In genomic region chr1:17194981-17195528, GRCh38 we compare ENCODE assay signal across 25 cellular contexts. TPM values are rescaled to one million over a fixed set of nuclear protein-coding genes. Genes with fewer than 3 reads are reported as not detected.
DNase-seq lines count a peak whose midpoint lies in the region; ATAC-seq and TF ChIP-seq lines count a peak whose summit lies in the region.
"Had no signal": no experiment of that assay in that cellular context is flagged by ENCODE, and none has a peak within 500 bp of the region (broad histone marks: within the 10 kb centered on the region; RNA-seq: fewer than 3 reads in every experiment).

No MANE protein-coding gene starts in this region.

- H4K91ac ChIP-seq in mesenchymal stem cell (ENCODE audit: low read length): peak overlapping the region; percentile 31

- no peak overlapping the region for H3K4me2 ChIP-seq in mesenchymal stem cell (ENCODE audit: low read length, poor library complexity, severe bottlenecking)
- H3K4me2 ChIP-seq: SK-N-SH had no signal

- H2BK120ac ChIP-seq in mesenchymal stem cell (ENCODE audit: low read depth, low read length): no peak overlapping the region

- peaks cover 36% of the 10 kb centered on the region for H3K4me1 ChIP-seq in RWPE2 (ENCODE audit: insufficient read depth, poor library complexity, severe bottlenecking)
- H3K4me1 ChIP-seq in mesenchymal stem cell (ENCODE audit: control insufficient read depth, insufficient read depth, low read depth, low read length): peaks cover 48% of the 10 kb centered on the region
- peaks cover 0 to 6% (median 0%) of the 10 kb centered on the region in 4 donors for H3K4me1 ChIP-seq in tibial nerve
- H3K4me1 ChIP-seq: adrenal gland, BE2C, transverse colon had no signal

- no peaks in the 10 kb centered on the region for H3K27me3 ChIP-seq in RWPE2 (ENCODE audit: insufficient read depth, poor library complexity, severe bottlenecking)
- H3K27me3 ChIP-seq in mesenchymal stem cell (ENCODE audit: control insufficient read depth in 1 of 2, insufficient read depth in 1 of 2, low read length in 2 of 2): peaks cover 0 to 70% of the 10 kb centered on the region in 2 experiments
- no peaks in the 10 kb centered on the region for H3K27me3 ChIP-seq in tibial nerve
- H3K27me3 ChIP-seq: BE2C, cardiac muscle cell, transverse colon had no signal

- H3K4me3 ChIP-seq in RWPE2 (ENCODE audit: severe bottlenecking) (no peak overlapping the region), mesenchymal stem cell (ENCODE audit: insufficient read depth in 1 of 2, low read depth in 1 of 2, low read length in 2 of 2) (no peak overlapping the region), tibial nerve (no peak overlapping the region)
- H3K4me3 ChIP-seq: adrenal gland, cardiac muscle cell, transverse colon had no signal

- peak overlapping the region in 1 of 2 experiments; percentile 11 for H3K18ac ChIP-seq in mesenchymal stem cell (ENCODE audit: low read depth in 1 of 2, low read length in 2 of 2)

- 91% methylated on average over 3 of the region's 4 CpGs for WGBS in mesenchymal stem cell
- WGBS in tibial nerve, 2 donors: 52 to 77% methylated on average over 4 of the region's 4 CpGs

- TF ChIP-seq CTCF in RWPE2 (IDR thresholded peaks at IDR 0.05; ENCODE audit: poor library complexity, severe bottlenecking): no peak
- no peak for TF ChIP-seq CTCF in tibial nerve (IDR thresholded peaks at IDR 0.05)

- peak overlapping the region; percentile 9 for H2BK15ac ChIP-seq in mesenchymal stem cell (ENCODE audit: low read depth, poor library complexity, severe bottlenecking)

- H3K14ac ChIP-seq in mesenchymal stem cell (ENCODE audit: low read length in 2 of 2): peak overlapping the region in 1 of 2 experiments; percentile 2

- no peak for TF ChIP-seq EP300 in tibial nerve (IDR thresholded peaks at IDR 0.05)

- no peak overlapping the region for H3K23ac ChIP-seq in mesenchymal stem cell (ENCODE audit: low read length in 2 of 2)

- no peak overlapping the region for H2BK5ac ChIP-seq in mesenchymal stem cell (ENCODE audit: low read depth, low read length, poor library complexity, severe bottlenecking)

- H2AFZ ChIP-seq in mesenchymal stem cell (ENCODE audit: low read depth, low read length): no peak overlapping the region

- H2AK5ac ChIP-seq in mesenchymal stem cell (ENCODE audit: low read length, severe bottlenecking): peak overlapping the region; percentile 99

- peak; percentile 20 for DNase-seq in activated CD4-positive, CD25-positive, alpha-beta regulatory T cell treated with anti-CD3 and anti-CD28 coated beads, Interleukin-2, amount 50 U/mL, for 72 hours
- no peak for DNase-seq in RWPE2 (ENCODE audit: low spot score)
- DNase-seq in mesenchymal stem cell: no peak
- peak; percentile 11 for DNase-seq in stimulated activated CD8-positive, alpha-beta memory T cell treated with anti-CD3 and anti-CD28 coated beads, Interleukin-4, amount 100 ng/mL, for 48 hours
- no peak for DNase-seq in tibial nerve (ENCODE audit: low spot score in 2 of 2)
- DNase-seq: activated CD4-positive, alpha-beta T cell treated with anti-CD3 and anti-CD28 coated beads, Interleukin-2, amount 50 U/mL, for 4 hours; activated gamma-delta T cell treated with Interleukin-2 at 50 U/mL for 16 hours; BE2C; COR-L47; left cardiac atrium; midbrain; NCI-H1417 treated with DMSO at 0.1 percent for 48 hours; NCI-H524 treated with DMSO at 0.1 percent for 48 hours; SK-N-SH; stimulated activated CD4-positive, alpha-beta T cell treated with anti-CD3 and anti-CD28 coated beads, Interleukin-4, amount 100 ng/mL, for 1 hour; T-helper 2 cell; transverse colon had no signal

- no peaks in the 10 kb centered on the region for H3K9me3 ChIP-seq in RWPE2 (ENCODE audit: severe bottlenecking)
- no peaks in the 10 kb centered on the region for H3K9me3 ChIP-seq in mesenchymal stem cell (ENCODE audit: control insufficient read depth, low read length)
- no peaks in the 10 kb centered on the region for H3K9me3 ChIP-seq in tibial nerve
- H3K9me3 ChIP-seq: adrenal gland, BE2C, SK-N-SH, transverse colon had no signal

- H3K36me3 ChIP-seq in RWPE2 (ENCODE audit: low read depth): no peaks in the 10 kb centered on the region
- peaks cover 0 to 13% of the 10 kb centered on the region in 2 experiments for H3K36me3 ChIP-seq in mesenchymal stem cell (ENCODE audit: control insufficient read depth in 1 of 2, insufficient read depth in 2 of 2, low read depth in 1 of 2, low read length in 2 of 2)
- H3K36me3 ChIP-seq in tibial nerve: no peaks in the 10 kb centered on the region
- H3K36me3 ChIP-seq: adrenal gland, BE2C, cardiac muscle cell, transverse colon had no signal

- no peak for ATAC-seq in activated CD4-positive, CD25-positive, alpha-beta regulatory T cell treated with anti-CD3 and anti-CD28 coated beads, Interleukin-2, amount 50 U/mL, for 24 hours
- ATAC-seq in RWPE2 (ENCODE audit: low read depth): no peak
- ATAC-seq in HG02938 (IDR thresholded peaks at IDR 0.05; ENCODE audit: unreplicated experiment): no peak
- ATAC-seq in GM19455 (IDR thresholded peaks at IDR 0.05; ENCODE audit: unreplicated experiment): no peak
- ATAC-seq: left cardiac atrium had no signal

- H3K79me1 ChIP-seq in mesenchymal stem cell (replicated peaks; ENCODE audit: low read length, poor library complexity, severe bottlenecking): peaks cover 1% of the 10 kb centered on the region

- H3K27ac ChIP-seq in RWPE2 (ENCODE audit: poor library complexity, severe bottlenecking) (peak overlapping the region; percentile 97), mesenchymal stem cell (ENCODE audit: low read length, poor library complexity, severe bottlenecking) (no peak overlapping the region), tibial nerve (no peak overlapping the region)
- H3K27ac ChIP-seq: adrenal gland, cardiac muscle cell, transverse colon had no signal

- H2BK12ac ChIP-seq in mesenchymal stem cell (ENCODE audit: low read length in 2 of 2): peak overlapping the region in 1 of 2 experiments; percentile 13

- H4K8ac ChIP-seq in mesenchymal stem cell (ENCODE audit: low read length): no peak overlapping the region

- no peak overlapping the region for H3K9ac ChIP-seq in mesenchymal stem cell (ENCODE audit: low read length)
- H3K9ac ChIP-seq: SK-N-SH had no signal

- peak overlapping the region in 1 of 2 experiments; percentile 25 for H3K4ac ChIP-seq in mesenchymal stem cell (ENCODE audit: low read depth in 1 of 2, low read length in 2 of 2)

- no peak for TF ChIP-seq POLR2A in tibial nerve (IDR thresholded peaks at IDR 0.05)

RNA-seq across cellular contexts. Expression of gene PADI1, which starts 9.9 kb away (rescaled TPM):
- 0.03 TPM for polyA plus RNA-seq in mesenchymal stem cell (2013, experiment 1 of 2)
- 0.10 TPM for polyA plus RNA-seq in mesenchymal stem cell (2013, experiment 2 of 2)
- not detected for total RNA-seq in tibial nerve
- total RNA-seq: adrenal gland, left cardiac atrium, neural crest cell, pulmonary artery endothelial cell had no signal
- polyA plus RNA-seq: IgD-negative memory B cell had no signal

RNA-seq across cellular contexts. Expression of gene PADI3, which starts 53.8 kb away (rescaled TPM):
- not detected for polyA plus RNA-seq in mesenchymal stem cell (2013, experiment 1 of 2)
- polyA plus RNA-seq in mesenchymal stem cell (2013, experiment 2 of 2): 0.01 TPM
- not detected for total RNA-seq in tibial nerve
- total RNA-seq: adrenal gland, left cardiac atrium, neural crest cell, pulmonary artery endothelial cell, transverse colon had no signal
- polyA plus RNA-seq: adrenal gland, cardiac muscle cell, IgD-negative memory B cell had no signal

Comparison
In these comparisons a context has a peak if more than half of its experiments do, and no peak if none do; other contexts are left out.
1. DNase-seq: peak in activated CD4-positive, CD25-positive, alpha-beta regulatory T cell treated with anti-CD3 and anti-CD28 coated beads, Interleukin-2, amount 50 U/mL, for 72 hours (single experiment) and stimulated activated CD8-positive, alpha-beta memory T cell treated with anti-CD3 and anti-CD28 coated beads, Interleukin-4, amount 100 ng/mL, for 48 hours (single experiment); none in RWPE2 (single experiment), mesenchymal stem cell (single experiment) and tibial nerve (0 of 2).